Comparison of ENCODE assay signal across 9 cellular contexts in the genomic region with DNA sequence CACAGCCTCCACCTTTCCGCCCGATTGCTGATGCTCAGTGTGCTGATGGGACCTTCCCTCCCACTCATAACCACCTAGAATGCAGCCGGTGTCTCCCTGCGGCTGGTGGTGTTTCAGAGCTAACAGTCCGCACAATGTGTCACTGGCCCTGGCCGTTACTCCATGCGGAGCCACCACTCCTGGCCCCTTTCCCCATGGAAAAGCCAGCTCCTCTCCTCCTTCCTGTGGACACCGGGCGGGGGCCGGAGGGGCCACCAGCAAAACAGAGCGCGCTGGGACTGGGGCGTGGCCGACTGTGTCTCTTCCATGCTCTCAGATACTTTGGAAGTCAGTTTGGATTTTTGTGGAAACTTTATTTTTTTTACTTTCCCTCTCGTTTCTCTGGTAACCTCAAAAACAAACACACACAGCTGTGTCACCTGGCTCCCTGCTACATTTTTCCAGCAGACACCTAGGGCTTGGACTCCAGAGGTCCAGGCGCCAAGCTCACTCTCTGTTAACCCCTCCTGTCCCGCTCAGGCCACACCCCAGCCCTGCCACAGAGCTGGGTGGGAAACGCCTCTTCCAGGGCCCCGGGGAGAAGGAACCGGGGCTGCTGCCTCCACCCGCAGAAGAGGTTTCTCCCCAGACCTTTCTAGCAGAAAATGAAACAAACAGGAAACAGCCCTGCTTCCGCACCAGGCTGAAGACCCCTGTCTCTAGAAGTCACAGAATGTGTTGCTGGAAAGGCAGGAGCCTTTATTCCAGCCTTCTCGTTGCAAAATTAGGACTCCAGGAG. TPM values are rescaled to one million over a fixed set of nuclear protein-coding genes. Genes with fewer than 3 reads are reported as not detected.
DNase-seq lines count a peak whose midpoint lies in the region; TF ChIP-seq lines count a peak whose summit lies in the region.
"Had no signal": no experiment of that assay in that cellular context is flagged by ENCODE, and none has a peak within 500 bp of the region (broad histone marks: within the 10 kb centered on the region; RNA-seq: fewer than 3 reads in every experiment).

No MANE protein-coding gene starts in this region.

- no peak for TF ChIP-seq CTCF in tibial nerve (IDR thresholded peaks at IDR 0.05)

- H3K9me3 ChIP-seq in tibial nerve: peaks cover 0 to 11% (median 0%) of the 10 kb centered on the region in 4 donors

- TF ChIP-seq EP300 in tibial nerve (IDR thresholded peaks at IDR 0.05): no peak

- peak; percentile 45 for DNase-seq in DMS53 (lab: John Stamatoyannopoulos, UW)
- no peak for DNase-seq in DMS53 treated with DMSO at 0.1 percent for 48 hours (lab: John Stamatoyannopoulos, UW; ENCODE audit: unreplicated experiment)
- DNase-seq in dedifferentiated amniotic fluid mesenchymal stem cell (ENCODE audit: extremely low spot score): peak; percentile 46
- peak; percentile 90 for DNase-seq in mesenteric fat pad (ENCODE audit: low spot score)
- no peak for DNase-seq in tibial nerve (ENCODE audit: low spot score in 2 of 2)
- no peak for DNase-seq in activated CD4-positive, CD25-positive, alpha-beta regulatory T cell treated with anti-CD3 and anti-CD28 coated beads, Interleukin-2, amount 50 U/mL, for 72 hours
- DNase-seq in hypothalamus (lab: John Stamatoyannopoulos, UW): no peak
- DNase-seq in stimulated activated naive CD4-positive, alpha-beta T cell treated with Interleukin-2 at 50 U/mL for 16 hours (lab: John Stamatoyannopoulos, UW): no peak

- WGBS in tibial nerve, 2 donors: 38 to 39% methylated on average over 23 of the region's 23 CpGs

- H3K4me1 ChIP-seq in tibial nerve: peaks cover 0 to 52% (median 25%) of the 10 kb centered on the region in 4 donors

- H3K27ac ChIP-seq in tibial nerve: peak overlapping the region; percentile 8 to 86 (median 78)
- H3K27ac ChIP-seq: 22Rv1 had no signal

- H3K36me3 ChIP-seq in tibial nerve: no peaks in the 10 kb centered on the region

- H3K4me3 ChIP-seq in tibial nerve: no peak overlapping the region

- no peak for TF ChIP-seq POLR2A in tibial nerve (IDR thresholded peaks at IDR 0.05)

- peaks cover 0 to 5% of the 10 kb centered on the region in 2 donors for H3K27me3 ChIP-seq in tibial nerve

RNA-seq across cellular contexts. Expression of a gene that starts 32.5 kb away (rescaled TPM):
- total RNA-seq in mesenteric fat pad (735 TPM), tibial nerve (1,000 to 10,000 TPM in 1 of 4 donors, 100 to 1,000 TPM in 3; 470 to 1,210 (median 744) TPM)

Comparison
In these comparisons a context has a peak if more than half of its experiments do, and no peak if none do; other contexts are left out.
1. DNase-seq: peak in DMS53 (single experiment), dedifferentiated amniotic fluid mesenchymal stem cell (single experiment) and mesenteric fat pad (single experiment); none in DMS53 treated with DMSO at 0.1 percent for 48 hours (single experiment), tibial nerve (0 of 2), activated CD4-positive, CD25-positive, alpha-beta regulatory T cell treated with anti-CD3 and anti-CD28 coated beads, Interleukin-2, amount 50 U/mL, for 72 hours (single experiment), hypothalamus (0 of 51) and stimulated activated naive CD4-positive, alpha-beta T cell treated with Interleukin-2 at 50 U/mL for 16 hours (single experiment).